14 cellular contexts compared by ENCODE assay signal in the genomic region with DNA sequence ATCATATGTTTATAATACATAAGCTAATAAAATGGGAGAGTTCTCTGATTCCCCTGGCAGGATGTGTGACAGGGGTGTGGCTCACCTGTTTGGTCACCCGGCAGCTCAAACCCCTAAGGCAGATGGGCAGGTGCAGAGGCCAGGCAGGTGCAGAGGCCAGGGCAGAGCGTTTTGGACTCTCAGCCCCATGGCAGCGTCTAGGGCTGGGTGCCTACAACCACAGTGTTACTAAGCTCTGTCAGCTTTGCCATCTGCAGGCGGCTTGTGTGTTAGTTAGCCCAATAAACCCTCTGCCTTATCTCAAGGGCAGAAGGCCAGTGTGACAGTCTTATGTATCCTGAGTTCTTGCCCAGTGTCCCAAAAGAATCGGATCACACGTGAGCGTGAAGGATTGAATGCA.
DNase-seq lines count a peak whose midpoint lies in the region; ATAC-seq lines count a peak whose summit lies in the region.
"Had no signal": no experiment of that assay in that cellular context is flagged by ENCODE, and none has a peak within 500 bp of the region (broad histone marks: within the 10 kb centered on the region; RNA-seq: fewer than 3 reads in every experiment).

No MANE protein-coding gene starts in this region.

- no peak overlapping the region for H3K27ac Mint-ChIP-seq in stimulated activated naive CD8-positive, alpha-beta T cell treated with anti-CD3 and anti-CD28 coated beads, Interleukin-15, amount 100 ng/mL, for 72 hours
- H3K27ac Mint-ChIP-seq in T-helper 2 cell treated with Interferon-gamma antibody and Interleukin-4, amounts not matched to agents 5 μg/mL and 100 μg/mL, for 36 hours, result no peak overlapping the region
- H3K27ac Mint-ChIP-seq: CD8-positive, alpha-beta T cell had no signal

- H3K36me3 Mint-ChIP-seq in T-helper 2 cell treated with Interferon-gamma antibody and Interleukin-4, amounts not matched to agents 5 μg/mL and 100 μg/mL, for 36 hours (ENCODE audit: low read depth), result no peaks in the 10 kb centered on the region
- H3K36me3 Mint-ChIP-seq: CD8-positive, alpha-beta T cell had no signal

- peaks cover 0 to 4% of the 10 kb centered on the region in 2 donors for H3K9me3 Mint-ChIP-seq in stimulated activated naive CD8-positive, alpha-beta T cell treated with anti-CD3 and anti-CD28 coated beads, Interleukin-15, amount 100 ng/mL, for 72 hours
- H3K9me3 Mint-ChIP-seq in T-helper 2 cell treated with Interferon-gamma antibody and Interleukin-4, amounts not matched to agents 5 μg/mL and 100 μg/mL, for 36 hours, result no peaks in the 10 kb centered on the region

- peak; percentile 15 for ATAC-seq in stimulated activated naive CD8-positive, alpha-beta T cell treated with anti-CD3 and anti-CD28 coated beads, Interleukin-15, amount 100 ng/mL, for 72 hours
- ATAC-seq in HG02970 (IDR thresholded peaks at IDR 0.05; ENCODE audit: low FRiP score, unreplicated experiment), result no peak
- ATAC-seq: CD8-positive, alpha-beta T cell had no signal

- no peaks in the 10 kb centered on the region for H3K27me3 Mint-ChIP-seq in stimulated activated naive CD8-positive, alpha-beta T cell treated with anti-CD3 and anti-CD28 coated beads, Interleukin-15, amount 100 ng/mL, for 72 hours
- H3K27me3 Mint-ChIP-seq in T-helper 2 cell treated with Interferon-gamma antibody and Interleukin-4, amounts not matched to agents 5 μg/mL and 100 μg/mL, for 36 hours (ENCODE audit: low read depth), result no peaks in the 10 kb centered on the region

- no peaks in the 10 kb centered on the region for H3K4me1 Mint-ChIP-seq in stimulated activated naive CD8-positive, alpha-beta T cell treated with anti-CD3 and anti-CD28 coated beads, Interleukin-15, amount 100 ng/mL, for 72 hours
- no peaks in the 10 kb centered on the region for H3K4me1 Mint-ChIP-seq in T-helper 2 cell treated with Interferon-gamma antibody and Interleukin-4, amounts not matched to agents 5 μg/mL and 100 μg/mL, for 36 hours (ENCODE audit: low read depth)

- H3K4me3 Mint-ChIP-seq in stimulated activated naive CD8-positive, alpha-beta T cell treated with anti-CD3 and anti-CD28 coated beads, Interleukin-15, amount 100 ng/mL, for 72 hours, result no peak overlapping the region
- H3K4me3 Mint-ChIP-seq in T-helper 2 cell treated with Interferon-gamma antibody and Interleukin-4, amounts not matched to agents 5 μg/mL and 100 μg/mL, for 36 hours, result no peak overlapping the region
- H3K4me3 Mint-ChIP-seq: CD8-positive, alpha-beta T cell had no signal

- DNase-seq in NCI-H1417 (lab: John Stamatoyannopoulos, UW) (peak in 2 of 3 experiments; percentile 6 to 37), NCI-H1417 treated with DMSO at 0.1 percent for 48 hours (lab: John Stamatoyannopoulos, UW) (no peak), NCI-H510A treated with DMSO at 0.1 percent for 48 hours (lab: John Stamatoyannopoulos, UW) (peak; percentile 9), islet precursor cell (peak; percentile 49), NCI-H82 treated with DMSO at 0.1 percent for 48 hours (lab: John Stamatoyannopoulos, UW; ENCODE audit: unreplicated experiment) (no peak)
- no peak for DNase-seq in stimulated activated naive CD8-positive, alpha-beta T cell treated with anti-CD3 and anti-CD28 coated beads, Interleukin-15, amount 100 ng/mL, for 72 hours
- no peak for DNase-seq in T-helper 2 cell treated with Interferon-gamma antibody and Interleukin-4, amounts not matched to agents 5 μg/mL and 100 μg/mL, for 36 hours (ENCODE audit: low spot score)
- DNase-seq: CD8-positive, alpha-beta T cell; MG63; NCI-H1092 treated with DMSO at 0.1 percent for 48 hours; NCI-H2029 treated with DMSO at 0.1 percent for 48 hours; NCI-H524 treated with DMSO at 0.1 percent for 48 hours; Right ventricle myocardium superior had no signal

Comparison
In these comparisons a context has a peak if more than half of its experiments do, and no peak if none do; other contexts are left out.
1. DNase-seq: peak in NCI-H1417 (2 of 3), NCI-H510A treated with DMSO at 0.1 percent for 48 hours (single experiment) and islet precursor cell (single experiment); none in NCI-H1417 treated with DMSO at 0.1 percent for 48 hours (single experiment), stimulated activated naive CD8-positive, alpha-beta T cell treated with anti-CD3 and anti-CD28 coated beads, Interleukin-15, amount 100 ng/mL, for 72 hours (0 of 2), T-helper 2 cell treated with Interferon-gamma antibody and Interleukin-4, amounts not matched to agents 5 μg/mL and 100 μg/mL, for 36 hours (single experiment) and NCI-H82 treated with DMSO at 0.1 percent for 48 hours (single experiment).